28 cellular contexts compared by ENCODE assay signal in the genomic region with DNA sequence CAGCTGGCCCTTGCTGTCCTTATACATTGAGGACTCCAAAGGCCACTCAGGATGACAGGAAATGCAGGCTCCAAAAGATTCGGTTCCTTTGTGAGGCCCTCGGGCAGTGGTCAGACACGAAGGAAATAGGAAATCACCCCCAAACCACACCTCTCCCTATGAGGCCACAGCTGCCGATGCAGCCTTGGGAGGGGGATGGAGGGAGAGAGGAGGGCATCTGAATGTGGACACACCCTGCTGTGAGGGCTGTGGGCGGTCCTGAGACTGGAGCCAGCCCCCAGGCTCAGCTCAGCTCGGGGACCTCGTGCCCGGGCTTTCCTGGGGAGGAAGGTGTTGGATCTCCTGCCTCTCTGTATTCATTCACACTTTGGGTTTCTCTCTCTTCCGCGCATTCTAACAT. TPM values are rescaled to one million over a fixed set of nuclear protein-coding genes. Genes with fewer than 3 reads are reported as not detected.
A peak's percentile ranks its signal among the peaks of the same experiment; 100 is the strongest.
DNase-seq lines count a peak whose midpoint lies in the region; ATAC-seq, FAIRE-seq and TF ChIP-seq lines count a peak whose summit lies in the region.
"Had no signal": no experiment of that assay in that cellular context is flagged by ENCODE, and none has a peak within 500 bp of the region (broad histone marks: within the 10 kb centered on the region; RNA-seq: fewer than 3 reads in every experiment).

No MANE protein-coding gene starts in this region.

- H3K36me3 ChIP-seq in K562 (ENCODE audit: control insufficient read depth, insufficient read depth, low read length) (peaks cover 17% of the 10 kb centered on the region), PC-9 (ENCODE audit: low read depth) (peaks cover 6% of the 10 kb centered on the region)

- TF ChIP-seq RAD21 in K562 (CRISPR knock-in tag; conservative IDR thresholded peaks at IDR 0.05 in 1 of 2, IDR thresholded peaks at IDR 0.05 in 1 of 2) = no peak

- H3K9me3 Mint-ChIP-seq in activated naive CD4-positive, alpha-beta T cell treated with anti-CD3 and anti-CD28 coated beads, Interleukin-2, amount 10 ng/mL, durations not matched to agents 7 days and 5 days = no peaks in the 10 kb centered on the region
- H3K9me3 Mint-ChIP-seq in progenitor cell of endocrine pancreas (ENCODE audit: low read depth) = no peaks in the 10 kb centered on the region
- H3K9me3 Mint-ChIP-seq in activated CD4-positive, alpha-beta T cell treated with anti-CD3 and anti-CD28 coated beads, Interleukin-2, amount 10 ng/mL, durations not matched to agents 24 days and 14 days = no peaks in the 10 kb centered on the region
- H3K9me3 Mint-ChIP-seq: activated naive CD8-positive, alpha-beta T cell treated with anti-CD3 and anti-CD28 coated beads, Interleukin-2, amount 10 ng/mL, durations not matched to agents 7 days and 5 days; central memory CD8-positive, alpha-beta T cell had no signal

- no peak overlapping the region for H3K4me3 Mint-ChIP-seq in activated naive CD4-positive, alpha-beta T cell treated with anti-CD3 and anti-CD28 coated beads, Interleukin-2, amount 10 ng/mL, durations not matched to agents 7 days and 5 days
- peak overlapping the region; percentile 73 for H3K4me3 Mint-ChIP-seq in progenitor cell of endocrine pancreas (ENCODE audit: low read depth)
- H3K4me3 Mint-ChIP-seq in activated CD4-positive, alpha-beta T cell treated with anti-CD3 and anti-CD28 coated beads, Interleukin-2, amount 10 ng/mL, durations not matched to agents 24 days and 14 days = no peak overlapping the region

- 49% methylated on average over 7 of the region's 10 CpGs for WGBS in K562 (ENCODE audit: insufficient coverage, low coverage, missing lambda C conversion rate)

- BruUV-seq in K562 (replicated peaks; lab: Mats Ljungman, UMichigan) (no TSS peak), PC-9 (replicated peaks; lab: Mats Ljungman, UMichigan) (no TSS peak)

- no peaks in the 10 kb centered on the region for H3K9me2 ChIP-seq in PC-9 (ENCODE audit: insufficient read depth)

- TF ChIP-seq CTCF in K562 (IDR thresholded peaks at IDR 0.05 in 2 of 3, conservative IDR thresholded peaks at IDR 0.05 in 1 of 3; ENCODE audit: insufficient read depth in 2 of 3, low read depth in 1 of 3, low read length in 3 of 3) (no peak), progenitor cell of endocrine pancreas (IDR thresholded peaks at IDR 0.05; ENCODE audit: unreplicated experiment) (no peak), PC-9 (conservative IDR thresholded peaks at IDR 0.05) (no peak)

- no peak for TF ChIP-seq EP300 in K562 (IDR thresholded peaks at IDR 0.05; ENCODE audit: low read length)

- in situ Hi-C loops in K562 (cut with MboI) = no loop called here

- H3K4me1 ChIP-seq in K562 (replicated peaks in 1 of 2; ENCODE audit: control insufficient read depth in 2 of 2, insufficient read depth in 2 of 2, low read length in 2 of 2) (peaks cover 15 to 34% of the 10 kb centered on the region in 2 experiments; a peak in 4 of 5 replicates), PC-9 (replicated peaks; ENCODE audit: insufficient read depth) (peaks cover 18% of the 10 kb centered on the region)

- FAIRE-seq in K562 (lab: Jason Lieb, UNC) = no peak
- FAIRE-seq: A204.1, keratinocyte had no signal

- H4K20me1 ChIP-seq in K562 (replicated peaks; ENCODE audit: control insufficient read depth, insufficient read depth, low read length) = no peaks in the 10 kb centered on the region
- peaks cover 10% of the 10 kb centered on the region for H4K20me1 ChIP-seq in PC-9 (ENCODE audit: insufficient read depth)

- H3K9me3 ChIP-seq in K562 (replicated peaks; ENCODE audit: control insufficient read depth, insufficient read depth, low read depth, low read length) (no peaks in the 10 kb centered on the region), PC-9 (ENCODE audit: insufficient read depth, low read depth) (no peaks in the 10 kb centered on the region)

- no peaks in the 10 kb centered on the region for H3F3A ChIP-seq in PC-9 (ENCODE audit: insufficient read depth, low read depth)

- H3K4me3 ChIP-seq in K562 (no peak overlapping the region), PC-9 (no peak overlapping the region)
- H3K4me3 ChIP-seq: GM23248 had no signal

- H3K27ac Mint-ChIP-seq in activated naive CD4-positive, alpha-beta T cell treated with anti-CD3 and anti-CD28 coated beads, Interleukin-2, amount 10 ng/mL, durations not matched to agents 7 days and 5 days = no peak overlapping the region
- H3K27ac Mint-ChIP-seq in progenitor cell of endocrine pancreas = no peak overlapping the region
- no peak overlapping the region for H3K27ac Mint-ChIP-seq in activated CD4-positive, alpha-beta T cell treated with anti-CD3 and anti-CD28 coated beads, Interleukin-2, amount 10 ng/mL, durations not matched to agents 24 days and 14 days
- H3K27ac Mint-ChIP-seq: activated CD8-positive, alpha-beta memory T cell treated with anti-CD3 and anti-CD28 coated beads, Interleukin-2, amount 10 ng/mL, durations not matched to agents 7 days and 5 days; activated naive CD8-positive, alpha-beta T cell treated with anti-CD3 and anti-CD28 coated beads, Interleukin-2, amount 10 ng/mL, durations not matched to agents 7 days and 5 days had no signal

- TF ChIP-seq POLR2A in K562 (conservative IDR thresholded peaks at IDR 0.05) = no peak

- peaks cover 31% of the 10 kb centered on the region for H3K4me1 Mint-ChIP-seq in activated naive CD4-positive, alpha-beta T cell treated with anti-CD3 and anti-CD28 coated beads, Interleukin-2, amount 10 ng/mL, durations not matched to agents 7 days and 5 days
- H3K4me1 Mint-ChIP-seq in progenitor cell of endocrine pancreas (ENCODE audit: low read depth) = peaks cover 14% of the 10 kb centered on the region
- peaks cover 18% of the 10 kb centered on the region for H3K4me1 Mint-ChIP-seq in activated CD4-positive, alpha-beta T cell treated with anti-CD3 and anti-CD28 coated beads, Interleukin-2, amount 10 ng/mL, durations not matched to agents 24 days and 14 days

- H3K27ac ChIP-seq in K562 (ENCODE audit: extremely low read depth, low read depth, low read length) = no peak overlapping the region; the same call in 2 of the 3 replicates
- H3K27ac ChIP-seq in PC-9 = no peak overlapping the region
- H3K27ac ChIP-seq: GM23248, VCaP had no signal

- peaks cover 33% of the 10 kb centered on the region for H3K79me2 ChIP-seq in K562 (ENCODE audit: control insufficient read depth, insufficient read depth, low read length)
- peaks cover 34% of the 10 kb centered on the region for H3K79me2 ChIP-seq in PC-9 (ENCODE audit: low read depth)

- intact Hi-C loops in K562 (cut with micrococcal nuclease) (no loop called here), PC-9 (cut with micrococcal nuclease; ENCODE audit: unreplicated experiment) (loop anchor here (5.0 to 10.0 kb wide), 2 partner anchors 143 to 180 kb away; partner anchors contain the start of gene SLC6A19)
- intact Hi-C loops in activated CD4-positive, alpha-beta T cell treated with anti-CD3 and anti-CD28 coated beads, Interleukin-2, amount 10 ng/mL, durations not matched to agents 24 days and 14 days (cut with micrococcal nuclease) = loop anchor here (5.0 to 10.0 kb wide), 2 partner anchors 177 to 285 kb away; partner anchors contain the start of gene LPCAT1

- peak; percentile 10; the same call in 2 of the 3 replicates for ATAC-seq in K562
- ATAC-seq: activated CD8-positive, alpha-beta memory T cell treated with anti-CD3 and anti-CD28 coated beads, Interleukin-2, amount 10 ng/mL, durations not matched to agents 7 days and 5 days had no signal

- no peak overlapping the region for H2AFZ ChIP-seq in K562 (ENCODE audit: low read depth, low read length)
- no peak overlapping the region for H2AFZ ChIP-seq in PC-9
- H2AFZ ChIP-seq: GM23248 had no signal

- no peaks in the 10 kb centered on the region for H3K9me1 ChIP-seq in K562 (ENCODE audit: control insufficient read depth, insufficient read depth, low read length)

- H3K4me2 ChIP-seq in K562 (ENCODE audit: insufficient read depth, low read length) (no peak overlapping the region), PC-9 (no peak overlapping the region)

- no peak overlapping the region for H3K9ac ChIP-seq in K562 (ENCODE audit: insufficient read depth in 1 of 2, low read depth in 2 of 2, low read length in 2 of 2)
- H3K9ac ChIP-seq: GM23248 had no signal

- CTCF ChIA-PET in activated naive CD4-positive, alpha-beta T cell treated with anti-CD3 and anti-CD28 coated beads, Interleukin-2, amount 10 ng/mL, durations not matched to agents 7 days and 5 days (lab: Charles Lee) = interaction anchor here (0.9 to 1.6 kb wide), 4 partner anchors 64 to 297 kb away, joined by 3 read pairs; no protein-coding TSS in a partner anchor
- CTCF ChIA-PET in K562 (lab: Yijun Ruan, JAX; ENCODE audit: low intra/inter-chr PET ratio) (no interaction called here), PC-9 (lab: Charles Lee) (no interaction called here)

- POLR2A ChIA-PET in K562 (lab: Yijun Ruan, JAX) (interaction anchor here (0.6 to 1.2 kb wide), 4 partner anchors 8 to 43 kb away, joined by 3 to 4 read pairs (median 3); no protein-coding TSS in a partner anchor), PC-9 (lab: Charles Lee; ENCODE audit: unreplicated experiment) (no interaction called here)

- peaks cover 4 to 13% of the 10 kb centered on the region in 2 experiments; a peak in 4 of 5 replicates for H3K27me3 ChIP-seq in K562 (ENCODE audit: control insufficient read depth in 2 of 2, insufficient read depth in 2 of 2, low read length in 2 of 2)
- peaks cover 20% of the 10 kb centered on the region for H3K27me3 ChIP-seq in PC-9 (ENCODE audit: insufficient read depth, low read depth)

- peaks cover 11% of the 10 kb centered on the region for H3K36me3 Mint-ChIP-seq in activated naive CD4-positive, alpha-beta T cell treated with anti-CD3 and anti-CD28 coated beads, Interleukin-2, amount 10 ng/mL, durations not matched to agents 7 days and 5 days
- peaks cover 3% of the 10 kb centered on the region for H3K36me3 Mint-ChIP-seq in progenitor cell of endocrine pancreas (ENCODE audit: insufficient read depth)
- peaks cover 11% of the 10 kb centered on the region for H3K36me3 Mint-ChIP-seq in activated CD4-positive, alpha-beta T cell treated with anti-CD3 and anti-CD28 coated beads, Interleukin-2, amount 10 ng/mL, durations not matched to agents 24 days and 14 days (ENCODE audit: low read depth)

- DNase-seq in activated naive CD4-positive, alpha-beta T cell treated with anti-CD3 and anti-CD28 coated beads, Interleukin-2, amount 10 ng/mL, durations not matched to agents 7 days and 5 days = peak; percentile 15
- DNase-seq in activated naive CD4-positive, alpha-beta T cell treated with anti-CD3 and anti-CD28 coated beads, Interleukin-2, amount 50 U/mL, for 16 hours = no peak
- DNase-seq in NOMO-1 (lab: John Stamatoyannopoulos, UW; ENCODE audit: unreplicated experiment in 2 of 2) (peak; percentile 54 to 81), K562 (ENCODE audit: extremely low read depth in 1 of 4, low spot score in 3 of 4) (peak in 1 of 4 experiments; percentile 22), progenitor cell of endocrine pancreas (ENCODE audit: low spot score, unreplicated experiment) (no peak), mesenteric fat pad (ENCODE audit: low spot score) (no peak), PC-9 (no peak)
- DNase-seq in activated CD4-positive, alpha-beta T cell treated with anti-CD3 and anti-CD28 coated beads, Interleukin-2, amount 10 ng/mL, durations not matched to agents 24 days and 14 days = no peak
- DNase-seq: activated CD4-positive, alpha-beta T cell treated with anti-CD3 and anti-CD28 coated beads, Interleukin-2, amount 50 U/mL, for 1 hour; activated CD8-positive, alpha-beta memory T cell treated with anti-CD3 and anti-CD28 coated beads, Interleukin-2, amount 10 ng/mL, durations not matched to agents 7 days and 5 days; activated naive CD8-positive, alpha-beta T cell treated with anti-CD3 and anti-CD28 coated beads, Interleukin-2, amount 10 ng/mL, durations not matched to agents 7 days and 5 days; AML-193; DMS79 treated with DMSO at 0.1 percent for 48 hours; GM23248; NCI-H1092 treated with DMSO at 0.1 percent for 48 hours; NCI-H2029; NCI-H2227 treated with DMSO at 0.1 percent for 48 hours; SIG-M5; stimulated activated CD4-positive, alpha-beta T cell treated with anti-CD3 and anti-CD28 coated beads, Interleukin-1b, Interleukin-23, amount 100 ng/mL, for 48 hours; substantia nigra; T-helper 1 cell had no signal

- peaks cover 6% of the 10 kb centered on the region for H3K27me3 Mint-ChIP-seq in activated naive CD4-positive, alpha-beta T cell treated with anti-CD3 and anti-CD28 coated beads, Interleukin-2, amount 10 ng/mL, durations not matched to agents 7 days and 5 days
- H3K27me3 Mint-ChIP-seq in progenitor cell of endocrine pancreas = peaks cover 9% of the 10 kb centered on the region
- H3K27me3 Mint-ChIP-seq in activated CD4-positive, alpha-beta T cell treated with anti-CD3 and anti-CD28 coated beads, Interleukin-2, amount 10 ng/mL, durations not matched to agents 24 days and 14 days = peaks cover 2% of the 10 kb centered on the region
- H3K27me3 Mint-ChIP-seq: central memory CD8-positive, alpha-beta T cell had no signal

RNA-seq across cellular contexts. Expression of gene CLPTM1L, which starts 2.7 kb away (rescaled TPM):
- total RNA-seq in K562 (2011; cell fraction: chromatin; rRNA removed; ENCODE audit: low replicate concordance) = 215 and 519 TPM in 2 replicates
- total RNA-seq in K562 (2011; cell fraction: nucleolus; rRNA removed) = 574 and 584 TPM in 2 replicates
- total RNA-seq in K562 (2011; cell fraction: nucleoplasm; rRNA removed) = 409 and 456 TPM in 2 replicates
- total RNA-seq in K562 (2014; rRNA removed) = 217 and 249 TPM in 2 replicates
- 132 and 136 TPM in 2 replicates for total RNA-seq in K562 (2014; rRNA removed; fragmentation: Illumina TruSeq; extraction: Trizol)
- total RNA-seq in K562 (2015; rRNA removed; fragmentation: Illumina TruSeq; extraction: Trizol) = 177 and 179 TPM in 2 replicates
- 145 and 152 TPM in 2 replicates for total RNA-seq in K562 (2021)
- 130 and 184 TPM in 2 replicates for polyA plus RNA-seq in K562 (2011; rRNA removed)
- 150 and 221 TPM in 2 replicates for polyA plus RNA-seq in K562 (2011; cell fraction: cytosol; rRNA removed)
- polyA plus RNA-seq in K562 (2011; cell fraction: nucleus; rRNA removed) = 196 and 245 TPM in 2 replicates
- 110 and 155 TPM in 2 replicates for polyA plus RNA-seq in K562 (2012)
- polyA plus RNA-seq in K562 (2014; fragmentation: Illumina TruSeq; extraction: Trizol) = 198 and 213 TPM in 2 replicates
- polyA plus RNA-seq in K562 (2014; fragmentation: Nextera tagmentation; extraction: Ambion mirVana) = 10 to 100 TPM in 1 of 2 experiments, 1 to 10 TPM in 1; 3.5 to 14.1 TPM
- 180 and 181 TPM in 2 replicates for polyA plus RNA-seq in K562 (2014; rRNA removed)
- 112 and 228 TPM in 2 replicates for polyA minus RNA-seq in K562 (2011; rRNA and poly(A)+ RNA removed)
- 74.7 and 93.6 TPM in 2 replicates for polyA minus RNA-seq in K562 (2011; cell fraction: cytosol; rRNA and poly(A)+ RNA removed)
- polyA minus RNA-seq in K562 (2011; cell fraction: nucleus; rRNA and poly(A)+ RNA removed) = 73.0 and 82.1 TPM in 2 replicates
- total RNA-seq in progenitor cell of endocrine pancreas = 90.3 and 95.4 TPM in 2 replicates
- total RNA-seq in activated CD4-positive, alpha-beta T cell treated with anti-CD3 and anti-CD28 coated beads, Interleukin-2, amount 10 ng/mL, durations not matched to agents 24 days and 14 days = 113 and 114 TPM in 2 replicates
- total RNA-seq in mesenteric fat pad = 112 TPM
- 260 and 266 TPM in 2 replicates for total RNA-seq in PC-9 (2021)

RNA-seq across cellular contexts. Expression of gene TERT, which starts 52.7 kb away (rescaled TPM):
- total RNA-seq in K562 (2011; cell fraction: chromatin; rRNA removed; ENCODE audit: low replicate concordance) = 14.2 and 54.7 TPM in 2 replicates
- 26.1 and 26.7 TPM in 2 replicates for total RNA-seq in K562 (2011; cell fraction: nucleolus; rRNA removed)
- 10.8 and 13.8 TPM in 2 replicates for total RNA-seq in K562 (2011; cell fraction: nucleoplasm; rRNA removed)
- total RNA-seq in K562 (2014; rRNA removed) (1.7 and 2.5 TPM in 2 replicates), K562 (2014; rRNA removed; fragmentation: Illumina TruSeq; extraction: Trizol) (0.41 and 0.44 TPM in 2 replicates), K562 (2015; rRNA removed; fragmentation: Illumina TruSeq; extraction: Trizol) (0.54 and 0.83 TPM in 2 replicates), K562 (2021) (3.3 and 3.4 TPM in 2 replicates), progenitor cell of endocrine pancreas (3.5 and 4.3 TPM in 2 replicates), mesenteric fat pad (not detected), PC-9 (2021) (0.74 and 2.2 TPM in 2 replicates)
- polyA plus RNA-seq in K562 (2011; rRNA removed) (1.4 and 2.7 TPM in 2 replicates), K562 (2014; fragmentation: Illumina TruSeq; extraction: Trizol) (0.48 and 1.00 TPM in 2 replicates), K562 (2014; fragmentation: Nextera tagmentation; extraction: Ambion mirVana) (under 1 TPM in 1 of 2 experiments, not detected in 1; 0.08 TPM), K562 (2014; rRNA removed) (2.2 and 4.5 TPM in 2 replicates)
- 1.3 and 3.8 TPM in 2 replicates for polyA plus RNA-seq in K562 (2011; cell fraction: cytosol; rRNA removed)
- polyA plus RNA-seq in K562 (2011; cell fraction: nucleus; rRNA removed) = 15.4 and 32.7 TPM in 2 replicates
- polyA plus RNA-seq in K562 (2012) = 1.0 and 1.5 TPM in 2 replicates
- 0.69 and 1.6 TPM in 2 replicates for polyA minus RNA-seq in K562 (2011; rRNA and poly(A)+ RNA removed)
- 1.7 and 5.3 TPM in 2 replicates for polyA minus RNA-seq in K562 (2011; cell fraction: cytosol; rRNA and poly(A)+ RNA removed)
- 8.1 and 11.4 TPM in 2 replicates for polyA minus RNA-seq in K562 (2011; cell fraction: nucleus; rRNA and poly(A)+ RNA removed)
- total RNA-seq in activated CD4-positive, alpha-beta T cell treated with anti-CD3 and anti-CD28 coated beads, Interleukin-2, amount 10 ng/mL, durations not matched to agents 24 days and 14 days = 10.1 and 16.8 TPM in 2 replicates
- total RNA-seq: dermis microvascular lymphatic vessel endothelial cell, glomerular endothelial cell, GM23248, ureter had no signal
- polyA plus RNA-seq: GM23248, keratinocyte had no signal

Comparison
In these comparisons a context has a peak if more than half of its experiments do, and no peak if none do; other contexts are left out.
1. DNase-seq: peak in activated naive CD4-positive, alpha-beta T cell treated with anti-CD3 and anti-CD28 coated beads, Interleukin-2, amount 10 ng/mL, durations not matched to agents 7 days and 5 days (single experiment) and NOMO-1 (2 of 2); none in activated naive CD4-positive, alpha-beta T cell treated with anti-CD3 and anti-CD28 coated beads, Interleukin-2, amount 50 U/mL, for 16 hours (single experiment), progenitor cell of endocrine pancreas (single experiment), activated CD4-positive, alpha-beta T cell treated with anti-CD3 and anti-CD28 coated beads, Interleukin-2, amount 10 ng/mL, durations not matched to agents 24 days and 14 days (single experiment), mesenteric fat pad (single experiment) and PC-9 (0 of 2).